ENCODE assay signal across 25 cellular contexts in the genomic region with DNA sequence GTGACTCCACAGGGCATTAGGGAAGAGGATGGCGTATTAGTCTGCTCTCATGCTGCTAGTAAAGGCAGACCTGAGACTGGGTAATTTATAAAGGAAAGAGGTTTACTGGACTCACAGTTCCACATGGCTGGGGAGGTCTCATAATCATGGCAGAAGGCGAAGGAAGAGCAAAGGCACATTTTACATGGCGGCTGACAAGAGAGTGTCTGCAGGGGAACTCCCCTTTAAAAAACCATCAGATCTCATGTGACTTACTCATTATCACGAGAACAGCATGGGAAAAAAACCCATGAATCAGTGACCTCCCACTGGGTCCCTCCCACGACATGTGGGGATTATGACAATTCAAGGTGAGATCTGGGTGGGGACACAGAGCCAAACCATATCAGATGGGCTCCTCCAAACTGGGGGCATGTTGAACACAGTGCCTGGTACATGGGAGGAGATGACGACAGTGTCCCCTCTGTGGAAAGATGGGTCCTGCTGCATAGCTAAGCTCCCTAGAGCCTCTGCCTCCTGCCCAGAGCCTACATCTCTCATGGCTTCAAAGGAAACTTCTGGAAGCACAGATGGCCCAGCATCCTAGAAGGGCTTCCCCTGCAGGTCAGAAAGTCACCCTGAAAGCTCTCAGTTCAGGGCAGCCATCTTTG. TPM values are rescaled to one million over a fixed set of nuclear protein-coding genes. Genes with fewer than 3 reads are reported as not detected.
DNase-seq lines count a peak whose midpoint lies in the region; ATAC-seq and TF ChIP-seq lines count a peak whose summit lies in the region.
"Had no signal": no experiment of that assay in that cellular context is flagged by ENCODE, and none has a peak within 500 bp of the region (broad histone marks: within the 10 kb centered on the region; RNA-seq: fewer than 3 reads in every experiment).

No MANE protein-coding gene starts in this region.

- no peak for DNase-seq in activated CD4-positive, alpha-beta T cell treated with anti-CD3 and anti-CD28 coated beads for 36 hours
- DNase-seq in activated CD4-positive, alpha-beta T cell treated with anti-CD3 and anti-CD28 coated beads, Interleukin-2, amount 50 U/mL, for 1 hour, result no peak
- DNase-seq in stimulated activated CD4-positive, alpha-beta T cell treated with anti-CD3 and anti-CD28 coated beads, Interleukin-4, amount 100 ng/mL, for 1 hour, result peak; percentile 15
- no peak for DNase-seq in stimulated activated CD4-positive, alpha-beta T cell treated with anti-CD3 and anti-CD28 coated beads, Interleukin-15, amount 100 ng/mL, for 24 hours
- DNase-seq in esophagus muscularis mucosa (ENCODE audit: extremely low spot score) (peak; percentile 37), upper lobe of right lung (peak; percentile 6), KG1 (lab: John Stamatoyannopoulos, UW) (no peak)
- DNase-seq: 8988T; activated CD4-positive, CD25-positive, alpha-beta regulatory T cell; AML-193; caudate nucleus; CD4-positive, alpha-beta memory T cell; NCI-H146; NCI-H2171; NCI-H524 treated with DMSO at 0.1 percent for 48 hours; right cardiac atrium; SIG-M5; SW 1271 had no signal

- H3K9me3 ChIP-seq in esophagus muscularis mucosa (no peaks in the 10 kb centered on the region), upper lobe of right lung (no peaks in the 10 kb centered on the region)
- H3K9me3 ChIP-seq: upper lobe of left lung had no signal

- H3K36me3 Mint-ChIP-seq in activated CD4-positive, alpha-beta T cell treated with anti-CD3 and anti-CD28 coated beads for 36 hours (ENCODE audit: low read depth), result peaks cover 11% of the 10 kb centered on the region
- H3K36me3 Mint-ChIP-seq: CD4-positive, alpha-beta memory T cell had no signal

- no peaks in the 10 kb centered on the region for H3K36me3 ChIP-seq in esophagus muscularis mucosa
- H3K36me3 ChIP-seq in upper lobe of right lung, result no peaks in the 10 kb centered on the region
- H3K36me3 ChIP-seq: upper lobe of left lung had no signal

- CTCF ChIA-PET in activated CD4-positive, alpha-beta T cell treated with anti-CD3 and anti-CD28 coated beads for 36 hours (lab: Charles Lee), result no interaction called here

- H3K27ac ChIP-seq in esophagus muscularis mucosa (replicated peaks in 1 of 4) (no peak overlapping the region), upper lobe of right lung (no peak overlapping the region)
- H3K27ac ChIP-seq: KMS-11, parathyroid adenoma, upper lobe of left lung had no signal

- 85% methylated on average over 6 of the region's 6 CpGs for WGBS in esophagus muscularis mucosa

- no peaks in the 10 kb centered on the region for H3K4me1 ChIP-seq in esophagus muscularis mucosa
- no peaks in the 10 kb centered on the region for H3K4me1 ChIP-seq in upper lobe of right lung
- H3K4me1 ChIP-seq: parathyroid adenoma had no signal

- TF ChIP-seq EP300 in esophagus muscularis mucosa (IDR thresholded peaks at IDR 0.05), result no peak

- H3K4me1 Mint-ChIP-seq in activated CD4-positive, alpha-beta T cell treated with anti-CD3 and anti-CD28 coated beads for 36 hours, result peaks cover 40% of the 10 kb centered on the region

- intact Hi-C loops in activated CD4-positive, alpha-beta T cell treated with anti-CD3 and anti-CD28 coated beads for 36 hours (cut with DNase I, micrococcal nuclease), result loop anchor here in 1 of 2 experiments (5.0 kb wide), 1 partner anchor 43 kb away; no protein-coding TSS in a partner anchor
- intact Hi-C loops in esophagus muscularis mucosa (cut with DNase I), result no loop called here
- intact Hi-C loops in upper lobe of right lung (cut with DNase I), result no loop called here

- POLR2A ChIA-PET in activated CD4-positive, alpha-beta T cell treated with anti-CD3 and anti-CD28 coated beads for 36 hours (lab: Charles Lee), result no interaction called here

- no peak for ATAC-seq in activated CD4-positive, alpha-beta T cell treated with anti-CD3 and anti-CD28 coated beads for 36 hours
- ATAC-seq in upper lobe of right lung (no peak), HG02885 (IDR thresholded peaks at IDR 0.05; ENCODE audit: poor library complexity, unreplicated experiment) (no peak)
- ATAC-seq: Panc1, right cardiac atrium had no signal

- peaks cover 18% of the 10 kb centered on the region for H3K9me3 Mint-ChIP-seq in activated CD4-positive, alpha-beta T cell treated with anti-CD3 and anti-CD28 coated beads for 36 hours (ENCODE audit: low read depth)

- no peak overlapping the region for H3K4me3 Mint-ChIP-seq in activated CD4-positive, alpha-beta T cell treated with anti-CD3 and anti-CD28 coated beads for 36 hours
- H3K4me3 Mint-ChIP-seq: CD4-positive, alpha-beta memory T cell; nephron had no signal

- no peak for TF ChIP-seq POLR2A in esophagus muscularis mucosa (IDR thresholded peaks at IDR 0.05; ENCODE audit: low read depth)

- H3K4me3 ChIP-seq in esophagus muscularis mucosa (no peak overlapping the region), upper lobe of right lung (no peak overlapping the region)
- H3K4me3 ChIP-seq: upper lobe of left lung had no signal

- TF ChIP-seq CTCF in esophagus muscularis mucosa (IDR thresholded peaks at IDR 0.05) (no peak), upper lobe of right lung (IDR thresholded peaks at IDR 0.05) (no peak)

- no peaks in the 10 kb centered on the region for H3K27me3 Mint-ChIP-seq in activated CD4-positive, alpha-beta T cell treated with anti-CD3 and anti-CD28 coated beads for 36 hours
- H3K27me3 Mint-ChIP-seq: CD4-positive, alpha-beta memory T cell had no signal

- peak overlapping the region; percentile 6 for H3K27ac Mint-ChIP-seq in activated CD4-positive, alpha-beta T cell treated with anti-CD3 and anti-CD28 coated beads for 36 hours
- H3K27ac Mint-ChIP-seq: CD4-positive, alpha-beta memory T cell; nephron had no signal

- H3K27me3 ChIP-seq in esophagus muscularis mucosa (no peaks in the 10 kb centered on the region), upper lobe of right lung (no peaks in the 10 kb centered on the region)
- H3K27me3 ChIP-seq: upper lobe of left lung had no signal

RNA-seq across cellular contexts. Expression of a gene that starts 46.1 kb away (rescaled TPM):
- not detected for total RNA-seq in activated CD4-positive, alpha-beta T cell treated with anti-CD3 and anti-CD28 coated beads for 36 hours
- not detected for total RNA-seq in esophagus muscularis mucosa
- total RNA-seq in upper lobe of right lung, result 0.23 TPM
- total RNA-seq: astrocyte; CD4-positive, alpha-beta memory T cell had no signal

Comparison
In these comparisons a context has a peak if more than half of its experiments do, and no peak if none do; other contexts are left out.
1. DNase-seq: peak in stimulated activated CD4-positive, alpha-beta T cell treated with anti-CD3 and anti-CD28 coated beads, Interleukin-4, amount 100 ng/mL, for 1 hour (single experiment), esophagus muscularis mucosa (single experiment) and upper lobe of right lung (single experiment); none in activated CD4-positive, alpha-beta T cell treated with anti-CD3 and anti-CD28 coated beads for 36 hours (single experiment), activated CD4-positive, alpha-beta T cell treated with anti-CD3 and anti-CD28 coated beads, Interleukin-2, amount 50 U/mL, for 1 hour (single experiment), stimulated activated CD4-positive, alpha-beta T cell treated with anti-CD3 and anti-CD28 coated beads, Interleukin-15, amount 100 ng/mL, for 24 hours (single experiment) and KG1 (single experiment).